19 cellular contexts compared by ENCODE assay signal in genomic region chr16:88618182-88618955, GRCh38. TPM values are rescaled to one million over a fixed set of nuclear protein-coding genes. Genes with fewer than 3 reads are reported as not detected.
A peak's percentile ranks its signal among the peaks of the same experiment; 100 is the strongest.
DNase-seq lines count a peak whose midpoint lies in the region; ATAC-seq, FAIRE-seq and TF ChIP-seq lines count a peak whose summit lies in the region.
"Had no signal": no experiment of that assay in that cellular context is flagged by ENCODE, and none has a peak within 500 bp of the region (broad histone marks: within the 10 kb centered on the region; RNA-seq: fewer than 3 reads in every experiment).

No MANE protein-coding gene starts in this region.

- WGBS in pancreas, 2 donors, result 58 to 59% methylated on average over 20 of the region's 20 CpGs

- H3K27me3 Mint-ChIP-seq in activated CD4-positive, alpha-beta T cell treated with anti-CD3 and anti-CD28 coated beads for 36 hours, result no peaks in the 10 kb centered on the region
- H3K27me3 Mint-ChIP-seq in activated CD4-positive, alpha-beta T cell treated with anti-CD3 and anti-CD28 coated beads, Interleukin-2, amount 10 ng/mL, durations not matched to agents 24 days and 14 days, result no peaks in the 10 kb centered on the region
- H3K27me3 Mint-ChIP-seq: naive thymus-derived CD4-positive, alpha-beta T cell; stimulated activated naive CD8-positive, alpha-beta T cell treated with anti-CD3 and anti-CD28 coated beads, Interleukin-15, Interleukin-2, amounts not matched to agents 100 ng/mL and 50 ng/mL, for 24 hours had no signal

- peaks cover 16% of the 10 kb centered on the region for H3K4me1 Mint-ChIP-seq in activated CD4-positive, alpha-beta T cell treated with anti-CD3 and anti-CD28 coated beads for 36 hours
- H3K4me1 Mint-ChIP-seq in activated CD4-positive, alpha-beta T cell treated with anti-CD3 and anti-CD28 coated beads, Interleukin-2, amount 10 ng/mL, durations not matched to agents 24 days and 14 days, result peaks cover 17% of the 10 kb centered on the region

- H3K9me3 Mint-ChIP-seq in activated CD4-positive, alpha-beta T cell treated with anti-CD3 and anti-CD28 coated beads for 36 hours (ENCODE audit: low read depth), result no peaks in the 10 kb centered on the region
- no peaks in the 10 kb centered on the region for H3K9me3 Mint-ChIP-seq in activated CD4-positive, alpha-beta T cell treated with anti-CD3 and anti-CD28 coated beads, Interleukin-2, amount 10 ng/mL, durations not matched to agents 24 days and 14 days
- H3K9me3 Mint-ChIP-seq: naive thymus-derived CD4-positive, alpha-beta T cell; stimulated activated naive CD8-positive, alpha-beta T cell treated with anti-CD3 and anti-CD28 coated beads, Interleukin-15, Interleukin-2, amounts not matched to agents 100 ng/mL and 50 ng/mL, for 24 hours had no signal

- H3K4me3 ChIP-seq in fibroblast of villous mesenchyme (ENCODE audit: low read depth, low read length), result no peak overlapping the region
- H3K4me3 ChIP-seq in pancreas, result no peak overlapping the region
- H3K4me3 ChIP-seq: PC-9 had no signal

- H3K4me3 Mint-ChIP-seq in activated CD4-positive, alpha-beta T cell treated with anti-CD3 and anti-CD28 coated beads for 36 hours, result no peak overlapping the region
- H3K4me3 Mint-ChIP-seq in activated CD4-positive, alpha-beta T cell treated with anti-CD3 and anti-CD28 coated beads, Interleukin-2, amount 10 ng/mL, durations not matched to agents 24 days and 14 days, result no peak overlapping the region
- H3K4me3 Mint-ChIP-seq: naive thymus-derived CD4-positive, alpha-beta T cell; stimulated activated naive CD8-positive, alpha-beta T cell treated with anti-CD3 and anti-CD28 coated beads, Interleukin-15, Interleukin-2, amounts not matched to agents 100 ng/mL and 50 ng/mL, for 24 hours had no signal

- POLR2A ChIA-PET in activated CD4-positive, alpha-beta T cell treated with anti-CD3 and anti-CD28 coated beads for 36 hours (lab: Charles Lee), result interaction anchor here (0.6 kb wide), 1 partner anchor 48 kb away, joined by 3 read pairs; the partner anchor contains the start of gene ZC3H18
- POLR2A ChIA-PET in RWPE1 (lab: Yijun Ruan, JAX; ENCODE audit: low non-redundant PET), result interaction anchor here (0.6 kb wide), 1 partner anchor 836 kb away, joined by 3 read pairs; no protein-coding TSS in a partner anchor

- CTCF ChIA-PET in activated CD4-positive, alpha-beta T cell treated with anti-CD3 and anti-CD28 coated beads for 36 hours (lab: Charles Lee), result interaction anchor here (2.1 kb wide), 1 partner anchor 48 kb away, joined by 7 read pairs; the partner anchor contains the start of gene ZC3H18
- CTCF ChIA-PET in RWPE1 (lab: Yijun Ruan, JAX), result no interaction called here

- no peak for TF ChIP-seq CTCF in RWPE1 (conservative IDR thresholded peaks at IDR 0.05; ENCODE audit: low read depth)
- no peak for TF ChIP-seq CTCF in fibroblast of villous mesenchyme (IDR thresholded peaks at IDR 0.05; ENCODE audit: insufficient read depth, low read depth, low read length)
- no peak for TF ChIP-seq CTCF in pancreas (IDR thresholded peaks at IDR 0.05)

- no peaks in the 10 kb centered on the region for H3K27me3 ChIP-seq in pancreas
- H3K27me3 ChIP-seq: brain microvascular endothelial cell had no signal

- FAIRE-seq in pancreas (lab: Jason Lieb, UNC), result no peak
- FAIRE-seq: A204.1, G401.6, GM19239 had no signal

- DNase-seq in activated CD4-positive, alpha-beta T cell treated with anti-CD3 and anti-CD28 coated beads for 36 hours, result no peak
- DNase-seq in activated CD4-positive, alpha-beta T cell treated with anti-CD3 and anti-CD28 coated beads, Interleukin-2, amount 10 ng/mL, durations not matched to agents 24 days and 14 days, result no peak
- DNase-seq in RWPE1 (ENCODE audit: low spot score) (no peak), fibroblast of villous mesenchyme (ENCODE audit: low read depth) (peak; percentile 69), pancreas (peak in 2 of 6 donors; percentile 46 to 61), NCI-H1930 (lab: John Stamatoyannopoulos, UW) (no peak), LoVo (ENCODE audit: low spot score) (no peak)
- DNase-seq: brain microvascular endothelial cell; COR-L47; KBM-7; naive thymus-derived CD4-positive, alpha-beta T cell; NCI-H146; NCI-H510A treated with DMSO at 0.1 percent for 48 hours had no signal

- intact Hi-C loops in activated CD4-positive, alpha-beta T cell treated with anti-CD3 and anti-CD28 coated beads for 36 hours (cut with DNase I, micrococcal nuclease), result no loop called here
- intact Hi-C loops in activated CD4-positive, alpha-beta T cell treated with anti-CD3 and anti-CD28 coated beads, Interleukin-2, amount 10 ng/mL, durations not matched to agents 24 days and 14 days (cut with micrococcal nuclease), result no loop called here
- intact Hi-C loops in pancreas (cut with DNase I), result no loop called here

- no peak for ATAC-seq in activated CD4-positive, alpha-beta T cell treated with anti-CD3 and anti-CD28 coated beads for 36 hours
- ATAC-seq in pancreas, result peak in 3 of 4 donors; percentile 9 to 44 (median 29)
- no peak for ATAC-seq in HG03039 (IDR thresholded peaks at IDR 0.05; ENCODE audit: unreplicated experiment)
- ATAC-seq: naive thymus-derived CD4-positive, alpha-beta T cell had no signal

- no peaks in the 10 kb centered on the region for H3K9me3 ChIP-seq in pancreas

- peaks cover 26 to 44% (median 34%) of the 10 kb centered on the region in 3 donors for H3K4me1 ChIP-seq in pancreas

- peak overlapping the region; percentile 24 for H3K27ac Mint-ChIP-seq in activated CD4-positive, alpha-beta T cell treated with anti-CD3 and anti-CD28 coated beads for 36 hours
- H3K27ac Mint-ChIP-seq in activated CD4-positive, alpha-beta T cell treated with anti-CD3 and anti-CD28 coated beads, Interleukin-2, amount 10 ng/mL, durations not matched to agents 24 days and 14 days, result no peak overlapping the region
- H3K27ac Mint-ChIP-seq: stimulated activated naive CD8-positive, alpha-beta T cell treated with anti-CD3 and anti-CD28 coated beads, Interleukin-15, Interleukin-2, amounts not matched to agents 100 ng/mL and 50 ng/mL, for 24 hours had no signal

- H3K36me3 Mint-ChIP-seq in activated CD4-positive, alpha-beta T cell treated with anti-CD3 and anti-CD28 coated beads for 36 hours (ENCODE audit: low read depth), result peaks cover 27% of the 10 kb centered on the region
- peaks cover 26% of the 10 kb centered on the region for H3K36me3 Mint-ChIP-seq in activated CD4-positive, alpha-beta T cell treated with anti-CD3 and anti-CD28 coated beads, Interleukin-2, amount 10 ng/mL, durations not matched to agents 24 days and 14 days (ENCODE audit: low read depth)

- peaks cover 0 to 16% (median 10%) of the 10 kb centered on the region in 3 donors for H3K36me3 ChIP-seq in pancreas

- H3K27ac ChIP-seq in RWPE1, result peak overlapping the region; percentile 9; the same call in 1 of the 2 replicates
- no peak overlapping the region for H3K27ac ChIP-seq in pancreas
- H3K27ac ChIP-seq: brain microvascular endothelial cell, PC-9 had no signal

RNA-seq across cellular contexts. Expression of gene IL17C, which starts 20.0 kb away (rescaled TPM):
- total RNA-seq in activated CD4-positive, alpha-beta T cell treated with anti-CD3 and anti-CD28 coated beads for 36 hours, result under 1 TPM in 1 of 2 experiments, not detected in 1; 0.18 TPM
- total RNA-seq in activated CD4-positive, alpha-beta T cell treated with anti-CD3 and anti-CD28 coated beads, Interleukin-2, amount 10 ng/mL, durations not matched to agents 24 days and 14 days, result not detected in 2 replicates
- total RNA-seq in fibroblast of villous mesenchyme (not detected in 2 replicates), pancreas (not detected)
- polyA plus RNA-seq in pancreas, result under 1 TPM in 1 of 2 donors, not detected in 1; 0.14 TPM
- total RNA-seq: PC-9 had no signal
- polyA plus RNA-seq: naive thymus-derived CD4-positive, alpha-beta T cell had no signal

RNA-seq across cellular contexts. Expression of gene CYBA, which starts 32.5 kb away (rescaled TPM):
- 100 to 1,000 TPM; 155 to 200 TPM for total RNA-seq in activated CD4-positive, alpha-beta T cell treated with anti-CD3 and anti-CD28 coated beads for 36 hours
- total RNA-seq in activated CD4-positive, alpha-beta T cell treated with anti-CD3 and anti-CD28 coated beads, Interleukin-2, amount 10 ng/mL, durations not matched to agents 24 days and 14 days, result 222 and 228 TPM in 2 replicates
- total RNA-seq in fibroblast of villous mesenchyme (152 and 167 TPM in 2 replicates), pancreas (100 to 1,000 TPM in 2 of 6 donors, 10 to 100 TPM in 4; 38.0 to 135 (median 58.8) TPM)
- polyA plus RNA-seq in pancreas, result 10 to 100 TPM; 63.3 to 85.9 TPM

RNA-seq across cellular contexts. Expression of gene MVD, which starts 44.5 kb away (rescaled TPM):
- 10 to 100 TPM; 62.8 to 81.1 TPM for total RNA-seq in activated CD4-positive, alpha-beta T cell treated with anti-CD3 and anti-CD28 coated beads for 36 hours
- 95.7 and 102 TPM in 2 replicates for total RNA-seq in activated CD4-positive, alpha-beta T cell treated with anti-CD3 and anti-CD28 coated beads, Interleukin-2, amount 10 ng/mL, durations not matched to agents 24 days and 14 days
- total RNA-seq in fibroblast of villous mesenchyme, result 111 and 124 TPM in 2 replicates
- 10 to 100 TPM; 12.7 to 20.7 (median 15.3) TPM for total RNA-seq in pancreas
- polyA plus RNA-seq in pancreas, result 10 to 100 TPM; 41.8 to 46.6 TPM

RNA-seq across cellular contexts. Expression of gene ZC3H18, which starts 48.2 kb away (rescaled TPM):
- total RNA-seq in activated CD4-positive, alpha-beta T cell treated with anti-CD3 and anti-CD28 coated beads for 36 hours, result 10 to 100 TPM; 70.0 to 76.4 TPM
- total RNA-seq in activated CD4-positive, alpha-beta T cell treated with anti-CD3 and anti-CD28 coated beads, Interleukin-2, amount 10 ng/mL, durations not matched to agents 24 days and 14 days, result 106 and 118 TPM in 2 replicates
- total RNA-seq in fibroblast of villous mesenchyme (12.6 and 17.7 TPM in 2 replicates), pancreas (10 to 100 TPM; 12.2 to 19.6 (median 16.6) TPM)
- 10 to 100 TPM; 19.1 to 27.6 TPM for polyA plus RNA-seq in pancreas

Comparison
In these comparisons a context has a peak if more than half of its experiments do, and no peak if none do; other contexts are left out.
1. ATAC-seq: peak in pancreas (3 of 4); none in activated CD4-positive, alpha-beta T cell treated with anti-CD3 and anti-CD28 coated beads for 36 hours (single experiment) and HG03039 (single experiment).